In genomic region chr22:23404689-23405365, GRCh38 we compare ENCODE assay signal across 13 cellular contexts.
A peak's percentile ranks its signal among the peaks of the same experiment; 100 is the strongest.
DNase-seq lines count a peak whose midpoint lies in the region; ATAC-seq, FAIRE-seq and TF ChIP-seq lines count a peak whose summit lies in the region.
"Had no signal": no experiment of that assay in that cellular context is flagged by ENCODE, and none has a peak within 500 bp of the region (broad histone marks: within the 10 kb centered on the region; RNA-seq: fewer than 3 reads in every experiment).

No MANE protein-coding gene starts in this region.

- no peaks in the 10 kb centered on the region for H3K79me2 ChIP-seq in K562 (ENCODE audit: control insufficient read depth, insufficient read depth, low read length)

- TF ChIP-seq POLR2A in K562 (conservative IDR thresholded peaks at IDR 0.05), result no peak

- CTCF ChIA-PET in K562 (lab: Yijun Ruan, JAX; ENCODE audit: low intra/inter-chr PET ratio), result no interaction called here

- no peak for TF ChIP-seq EP300 in K562 (IDR thresholded peaks at IDR 0.05; ENCODE audit: low read length)

- FAIRE-seq in K562 (lab: Jason Lieb, UNC), result no peak

- no peak overlapping the region for H3K4me2 ChIP-seq in K562 (ENCODE audit: insufficient read depth, low read length)

- in situ Hi-C loops in ACHN (cut with HindIII; ENCODE audit: low pct_ligation_motif_present, low pct_unique_long_range_greater_than_20kb, low sequenced_read_pairs) (no loop called here), K562 (cut with MboI) (loop anchor here (5.0 kb wide), 1 partner anchor 132 kb away; no protein-coding TSS in a partner anchor)

- no peak for TF ChIP-seq RAD21 in K562 (CRISPR knock-in tag; conservative IDR thresholded peaks at IDR 0.05 in 1 of 2, IDR thresholded peaks at IDR 0.05 in 1 of 2)

- ATAC-seq in K562 (no peak), GM18909 (IDR thresholded peaks at IDR 0.05; ENCODE audit: poor library complexity, unreplicated experiment) (no peak), HG03520 (IDR thresholded peaks at IDR 0.05; ENCODE audit: unreplicated experiment) (no peak)
- ATAC-seq: Panc1 had no signal

- 71% methylated on average over 6 of the region's 11 CpGs for WGBS in K562 (ENCODE audit: insufficient coverage, low coverage, missing lambda C conversion rate)

- H3K4me3 ChIP-seq in K562, result no peak overlapping the region

- no peak for TF ChIP-seq CTCF in K562 (IDR thresholded peaks at IDR 0.05 in 2 of 3, conservative IDR thresholded peaks at IDR 0.05 in 1 of 3; ENCODE audit: insufficient read depth in 2 of 3, low read depth in 1 of 3, low read length in 3 of 3)

- H3K36me3 ChIP-seq in K562 (ENCODE audit: control insufficient read depth, insufficient read depth, low read length), result no peaks in the 10 kb centered on the region

- H3K27me3 ChIP-seq in K562 (ENCODE audit: control insufficient read depth in 2 of 2, insufficient read depth in 2 of 2, low read length in 2 of 2), result no peaks in the 10 kb centered on the region; a peak in 1 of 5 replicates

- H3K9me1 ChIP-seq in K562 (ENCODE audit: control insufficient read depth, insufficient read depth, low read length), result no peaks in the 10 kb centered on the region

- DNase-seq in ACHN (peak; percentile 55), HT1080 (ENCODE audit: low read depth) (peak; percentile 20), K562 (ENCODE audit: extremely low read depth in 1 of 4, low spot score in 3 of 4) (no peak), lung microvascular endothelial cell (ENCODE audit: low read depth in 2 of 2) (peak; percentile 55 to 78), activated gamma-delta T cell treated with Interleukin-2 at 50 U/mL for 16 hours (no peak), globus pallidus (ENCODE audit: low spot score) (no peak)
- DNase-seq: activated CD4-positive, alpha-beta T cell treated with anti-CD3 and anti-CD28 coated beads for 48 hours; CD4-positive, CD25-positive, alpha-beta regulatory T cell; glutamatergic neuron; NCI-H146 had no signal

- 0 out of 4 replicates have a peak overlapping the region, but pooled peaks of 1 of the 2 experiments have one; percentile 9 for H3K9ac ChIP-seq in K562 (ENCODE audit: insufficient read depth in 1 of 2, low read depth in 2 of 2, low read length in 2 of 2)

- no peaks in the 10 kb centered on the region for H3K9me3 ChIP-seq in K562 (replicated peaks; ENCODE audit: control insufficient read depth, insufficient read depth, low read depth, low read length)

- intact Hi-C loops in K562 (cut with micrococcal nuclease), result no loop called here

- BruUV-seq in K562 (replicated peaks; lab: Mats Ljungman, UMichigan), result no TSS peak

- no peak overlapping the region for H2AFZ ChIP-seq in K562 (ENCODE audit: low read depth, low read length)

- no peak overlapping the region for H3K27ac ChIP-seq in K562 (ENCODE audit: extremely low read depth, low read depth, low read length)

- POLR2A ChIA-PET in K562 (lab: Yijun Ruan, JAX), result no interaction called here

- H4K20me1 ChIP-seq in K562 (replicated peaks; ENCODE audit: control insufficient read depth, insufficient read depth, low read length), result no peaks in the 10 kb centered on the region

- H3K4me1 ChIP-seq in K562 (replicated peaks in 1 of 2; ENCODE audit: control insufficient read depth in 2 of 2, insufficient read depth in 2 of 2, low read length in 2 of 2), result peaks cover 9 to 40% of the 10 kb centered on the region in 2 experiments

TF ChIP-seq in K562, 482 proteins besides CTCF, POLR2A, EP300 and RAD21:
- TF ChIP-seq REST (CRISPR knock-in tag; IDR thresholded peaks at IDR 0.05; ENCODE audit: low read depth) (0 out of 2 replicates have a peak, but pooled peaks have one; percentile 21), ZNF551 (CRISPR knock-in tag; IDR thresholded peaks at IDR 0.05) (no peak)

Comparison
In these comparisons a context has a peak if more than half of its experiments do, and no peak if none do; other contexts are left out.
1. DNase-seq: peak in ACHN (single experiment), HT1080 (single experiment) and lung microvascular endothelial cell (2 of 2); none in K562 (0 of 4), activated gamma-delta T cell treated with Interleukin-2 at 50 U/mL for 16 hours (single experiment) and globus pallidus (single experiment).